ENCODE assay signal across 1 cellular context in the genomic region with DNA sequence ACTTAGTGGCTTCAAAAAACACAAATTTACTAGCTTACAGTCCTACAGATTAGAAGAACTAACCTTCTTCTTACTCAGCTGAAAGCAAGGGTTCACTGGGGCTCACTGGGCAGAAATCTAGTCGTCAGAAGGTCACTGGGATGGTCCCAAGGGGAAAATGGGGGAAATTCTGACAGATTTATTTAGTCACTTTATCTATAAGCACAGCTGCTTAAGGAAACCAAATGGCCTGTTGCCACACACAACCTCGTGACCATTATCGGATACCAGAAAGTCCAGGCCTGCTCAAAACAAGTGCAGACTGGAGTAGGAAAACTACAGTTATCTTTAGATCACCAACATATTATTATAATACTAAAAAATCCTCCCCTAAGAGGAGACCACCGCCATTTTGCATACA.
TF ChIP-seq lines count a peak whose summit lies in the region.

No MANE protein-coding gene starts in this region.

TF ChIP-seq in HepG2, 621 proteins besides CTCF, POLR2A, EP300 and RAD21 (continued from another document):
- TF ChIP-seq, protein P1, sequence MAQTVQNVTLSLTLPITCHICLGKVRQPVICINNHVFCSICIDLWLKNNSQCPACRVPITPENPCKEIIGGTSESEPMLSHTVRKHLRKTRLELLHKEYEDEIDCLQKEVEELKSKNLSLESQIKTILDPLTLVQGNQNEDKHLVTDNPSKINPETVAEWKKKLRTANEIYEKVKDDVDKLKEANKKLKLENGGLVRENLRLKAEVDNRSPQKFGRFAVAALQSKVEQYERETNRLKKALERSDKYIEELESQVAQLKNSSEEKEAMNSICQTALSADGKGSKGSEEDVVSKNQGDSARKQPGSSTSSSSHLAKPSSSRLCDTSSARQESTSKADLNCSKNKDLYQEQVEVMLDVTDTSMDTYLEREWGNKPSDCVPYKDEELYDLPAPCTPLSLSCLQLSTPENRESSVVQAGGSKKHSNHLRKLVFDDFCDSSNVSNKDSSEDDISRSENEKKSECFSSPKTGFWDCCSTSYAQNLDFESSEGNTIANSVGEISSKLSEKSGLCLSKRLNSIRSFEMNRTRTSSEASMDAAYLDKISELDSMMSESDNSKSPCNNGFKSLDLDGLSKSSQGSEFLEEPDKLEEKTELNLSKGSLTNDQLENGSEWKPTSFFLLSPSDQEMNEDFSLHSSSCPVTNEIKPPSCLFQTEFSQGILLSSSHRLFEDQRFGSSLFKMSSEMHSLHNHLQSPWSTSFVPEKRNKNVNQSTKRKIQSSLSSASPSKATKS (CRISPR knock-in tag; IDR thresholded peaks at IDR 0.05): no peak
- TF ChIP-seq ZFP1 (CRISPR knock-in tag; IDR thresholded peaks at IDR 0.05) (no peak), ZNF605 (CRISPR knock-in tag; IDR thresholded peaks at IDR 0.05) (no peak)
